ENCODE assay signal across 8 cellular contexts in the genomic region with DNA sequence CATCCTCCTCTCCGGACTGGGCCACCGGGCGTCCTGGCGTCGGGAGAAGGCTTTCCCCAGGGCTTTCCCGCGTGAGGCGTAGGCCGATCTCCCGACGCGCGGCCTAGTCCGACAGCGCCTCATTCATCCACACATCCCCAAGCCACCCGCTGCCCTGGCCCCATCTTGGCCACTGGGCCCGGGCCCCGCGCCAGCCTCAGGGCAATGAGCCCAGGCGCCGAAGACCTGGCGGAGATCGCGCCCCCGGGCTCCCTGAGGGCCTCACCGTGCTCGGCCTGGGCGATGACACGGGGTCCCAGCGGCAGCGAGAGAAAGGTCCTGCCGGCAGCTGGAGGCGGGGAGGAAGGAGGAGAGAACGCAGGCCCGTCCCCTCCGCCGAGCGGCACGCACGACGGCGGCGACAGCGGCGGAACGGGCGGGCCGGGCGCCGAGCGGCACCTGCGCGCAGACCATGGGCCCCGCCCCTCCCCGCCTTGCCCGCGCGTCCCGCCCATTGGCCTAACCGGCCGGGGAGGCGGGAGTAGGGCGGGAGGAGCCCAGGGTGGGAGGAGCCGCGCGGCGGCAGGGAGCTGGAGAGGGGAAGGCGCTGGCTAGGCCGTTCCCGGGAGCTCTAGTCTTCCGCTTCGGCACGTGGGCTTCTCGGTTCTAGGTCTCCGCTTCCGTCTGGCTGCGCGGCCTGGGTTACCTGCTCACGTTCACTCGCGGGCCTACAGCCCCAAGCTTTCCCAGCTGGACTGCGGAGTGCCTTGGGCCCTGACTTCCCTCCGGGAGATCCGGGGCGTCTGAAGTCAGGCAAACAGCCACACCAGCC. TPM values are rescaled to one million over a fixed set of nuclear protein-coding genes. Genes with fewer than 3 reads are reported as not detected.
DNase-seq lines count a peak whose midpoint lies in the region; ATAC-seq and TF ChIP-seq lines count a peak whose summit lies in the region.

TSS of gene OLA1 (minus strand) at position 346 of the 811 bp plus-strand sequence. CDS start 1,717 bp downstream, outside the sequence.

- no peaks in the 10 kb centered on the region for H3K27me3 ChIP-seq in smooth muscle cell (ENCODE audit: low read depth)

- DNase-seq in AG09309 (ENCODE audit: low read depth) (peak; percentile 65), NCI-H345 (lab: John Stamatoyannopoulos, UW) (peak; percentile 96), activated B cell treated with CpG ODN at 0.5 μM for 24 hours (peak; percentile 99), cardiac fibroblast (ENCODE audit: low read depth in 2 of 2) (peak; percentile 91 to 95), iPS-NIHi7 (ENCODE audit: extremely low spot score) (peak; percentile 99), smooth muscle cell (lab: John Stamatoyannopoulos, UW; ENCODE audit: unreplicated experiment) (peak; percentile 78)

- H3K9me3 ChIP-seq in smooth muscle cell (replicated peaks; ENCODE audit: low read depth): no peaks in the 10 kb centered on the region

- H3K36me3 Mint-ChIP-seq in activated B cell treated with CpG ODN at 0.5 μM for 24 hours (ENCODE audit: low read depth): peaks cover 19% of the 10 kb centered on the region

- intact Hi-C loops in activated B cell treated with CpG ODN at 0.5 μM for 24 hours (cut with micrococcal nuclease): loop anchor here (1.0 to 5.0 kb wide), 11 partner anchors 79 to 1691 kb away; partner anchors contain the start of genes ATF2, ATP5MC3, GPR155 and MAP3K20

- ATAC-seq in GM19025 (IDR thresholded peaks at IDR 0.05; ENCODE audit: low read depth, unreplicated experiment) (peak; percentile 99), HG03280 (IDR thresholded peaks at IDR 0.05; ENCODE audit: unreplicated experiment) (peak; percentile 97), activated B cell treated with CpG ODN at 0.5 μM for 24 hours (ENCODE audit: low read depth) (peak; percentile 97)

- peak within 1 kb of the TSS; percentile 64 for H3K9ac ChIP-seq in smooth muscle cell (ENCODE audit: low read depth)

- H3K4me3 Mint-ChIP-seq in activated B cell treated with CpG ODN at 0.5 μM for 24 hours: peak within 1 kb of the TSS; percentile 88

- H3K36me3 ChIP-seq in smooth muscle cell (ENCODE audit: low read depth): peaks cover 6% of the 10 kb centered on the region

- peak within 1 kb of the TSS; percentile 86 for H3K27ac Mint-ChIP-seq in activated B cell treated with CpG ODN at 0.5 μM for 24 hours

- CTCF ChIA-PET in activated B cell treated with CpG ODN at 0.5 μM for 24 hours (lab: Charles Lee): interaction anchor here (0.8 to 1.5 kb wide), 2 partner anchors 93 to 252 kb away, joined by 3 to 4 read pairs; no protein-coding TSS in a partner anchor

- H3K4me2 ChIP-seq in smooth muscle cell: peak within 1 kb of the TSS; percentile 85

- peaks cover 27% of the 10 kb centered on the region for H3K4me1 Mint-ChIP-seq in activated B cell treated with CpG ODN at 0.5 μM for 24 hours

- peak within 1 kb of the TSS; percentile 57 for H3K27ac ChIP-seq in smooth muscle cell (ENCODE audit: low read depth)

- H3K79me2 ChIP-seq in smooth muscle cell (ENCODE audit: low read depth): peaks cover 42% of the 10 kb centered on the region

- no peaks in the 10 kb centered on the region for H3F3A ChIP-seq in smooth muscle cell (ENCODE audit: low read depth)

- POLR2A ChIA-PET in activated B cell treated with CpG ODN at 0.5 μM for 24 hours (lab: Charles Lee): interaction anchor here (0.8 to 1.7 kb wide), 6 partner anchors 12 to 286 kb away, joined by 3 to 18 read pairs (median 3); partner anchors contain the start of genes SCRN3 and SP3

- 1% methylated on average over 49 of the region's 85 CpGs for WGBS in smooth muscle cell (ENCODE audit: low lambda C conversion rate)

- peaks cover 13% of the 10 kb centered on the region for H3K4me1 ChIP-seq in smooth muscle cell (ENCODE audit: low read depth)

- H4K20me1 ChIP-seq in smooth muscle cell (ENCODE audit: low read depth): peaks cover 22% of the 10 kb centered on the region

- H2AFZ ChIP-seq in smooth muscle cell (ENCODE audit: low read depth): peak within 1 kb of the TSS; percentile 99

- TF ChIP-seq CTCF in AG09309 (IDR thresholded peaks at IDR 0.05; ENCODE audit: control insufficient read depth, insufficient read depth, low read depth, low read length, missing control alignments) (no peak), activated B cell treated with CpG ODN at 0.5 μM for 24 hours (IDR thresholded peaks at IDR 0.05) (no peak), cardiac fibroblast (IDR thresholded peaks at IDR 0.05; ENCODE audit: low read depth, low read length) (no peak), smooth muscle cell (IDR thresholded peaks at IDR 0.05; ENCODE audit: borderline replicate concordance, insufficient read depth, poor library complexity, severe bottlenecking) (no peak)

- no peaks in the 10 kb centered on the region for H3K9me3 Mint-ChIP-seq in activated B cell treated with CpG ODN at 0.5 μM for 24 hours

- H3K27me3 Mint-ChIP-seq in activated B cell treated with CpG ODN at 0.5 μM for 24 hours: no peaks in the 10 kb centered on the region

- peak within 1 kb of the TSS; percentile 79 for H3K4me3 ChIP-seq in AG09309 (ENCODE audit: control insufficient read depth, low read depth, low read length)
- peak within 1 kb of the TSS; percentile 78 to 85 for H3K4me3 ChIP-seq in cardiac fibroblast (replicated peaks in 1 of 2; ENCODE audit: low read depth in 2 of 2, low read length in 2 of 2)
- peak within 1 kb of the TSS; percentile 76 for H3K4me3 ChIP-seq in smooth muscle cell

RNA-seq across cellular contexts. Expression of gene OLA1, which starts in this region (rescaled TPM):
- 74.4 and 86.6 TPM in 2 replicates for total RNA-seq in activated B cell treated with CpG ODN at 0.5 μM for 24 hours
- total RNA-seq in smooth muscle cell: 76.0 and 79.1 TPM in 2 replicates
- 59.6 and 90.7 TPM in 2 replicates for polyA plus RNA-seq in smooth muscle cell

Comparison
In these comparisons a context has a peak if more than half of its experiments do, and no peak if none do; other contexts are left out.
1. Peak in every context shown above with its lines: DNase-seq, ATAC-seq, H3K4me3 ChIP-seq and H3K27ac ChIP-seq.